In the genomic region with DNA sequence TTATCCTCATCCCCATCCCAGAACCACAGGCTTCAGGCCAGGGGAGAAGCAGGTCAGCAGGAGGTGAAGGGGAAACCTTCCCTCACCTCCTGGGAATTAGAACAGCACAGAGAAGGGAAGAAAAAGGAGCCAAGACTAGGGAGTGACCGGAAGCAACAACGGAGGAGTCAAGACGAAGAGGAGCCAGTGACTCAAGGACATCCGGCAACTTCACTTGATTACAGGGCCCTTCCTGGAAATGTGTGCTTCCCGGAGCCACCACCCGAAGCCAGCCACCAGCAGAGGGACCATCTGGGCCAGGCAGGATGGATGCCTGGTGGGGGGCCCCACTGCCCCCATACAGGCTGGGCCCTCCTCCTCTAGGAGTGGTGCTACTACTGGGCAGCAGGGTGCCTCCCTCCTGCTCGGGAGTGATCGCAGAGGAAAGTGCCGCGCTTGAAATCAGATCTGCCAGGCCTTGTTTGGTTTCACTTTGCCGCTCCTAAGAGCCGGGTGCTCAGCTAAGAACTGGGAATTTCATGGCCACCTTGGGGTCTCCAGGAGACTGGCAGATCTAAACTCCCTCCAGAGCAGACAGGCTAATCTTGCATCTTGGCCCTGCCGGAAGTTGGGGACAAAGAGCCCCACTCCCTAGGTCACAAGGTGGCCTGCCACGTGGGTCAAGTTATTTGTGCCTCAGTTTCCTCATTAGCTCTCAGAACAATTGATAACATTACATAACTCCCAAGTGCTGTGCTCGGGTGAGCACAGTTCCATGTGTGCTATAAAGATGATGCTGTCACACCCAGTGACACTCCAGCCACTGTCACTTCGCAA, we compare ENCODE assay signal across 8 cellular contexts. TPM values are rescaled to one million over a fixed set of nuclear protein-coding genes. Genes with fewer than 3 reads are reported as not detected.
DNase-seq lines count a peak whose midpoint lies in the region; ATAC-seq and TF ChIP-seq lines count a peak whose summit lies in the region.

No MANE protein-coding gene starts in this region.

- DNase-seq in EL (peak; percentile 94), NCI-H2227 (lab: John Stamatoyannopoulos, UW; ENCODE audit: unreplicated experiment) (peak; percentile 70), cardiac fibroblast (ENCODE audit: low read depth in 2 of 2) (peak; percentile 91 to 93), left lobe of liver (ENCODE audit: low spot score) (no peak), thyroid gland (peak; percentile 61 to 66), NAMALWA (ENCODE audit: low spot score) (no peak), RKO (ENCODE audit: low spot score) (no peak)
- DNase-seq in activated CD4-positive, alpha-beta T cell treated with anti-CD3 and anti-CD28 coated beads, Interleukin-2, amount 50 U/mL, for 4 hours = no peak

- no peaks in the 10 kb centered on the region for H3K27me3 ChIP-seq in thyroid gland

- H3K9me3 ChIP-seq in thyroid gland = no peaks in the 10 kb centered on the region

- TF ChIP-seq CTCF in cardiac fibroblast (IDR thresholded peaks at IDR 0.05; ENCODE audit: low read depth, low read length) (peak; percentile 39), thyroid gland (IDR thresholded peaks at IDR 0.05) (peak in 4 of 6 experiments; percentile 6 to 36 (median 26))

- intact Hi-C loops in thyroid gland (cut with DNase I) = no loop called here

- H3K4me3 ChIP-seq in cardiac fibroblast (replicated peaks in 1 of 2; ENCODE audit: low read depth in 2 of 2, low read length in 2 of 2) (peak overlapping the region; percentile 6 to 48), thyroid gland (replicated peaks in 1 of 3) (peak overlapping the region in 1 of 3 donors; percentile 18)

- 12 to 14% methylated on average over 11 to 16 of the region's 16 CpGs for WGBS in thyroid gland, 2 donors

- ATAC-seq in left lobe of liver = peak; percentile 24

- peak in 1 of 2 donors; percentile 44 for TF ChIP-seq POLR2A in thyroid gland (IDR thresholded peaks at IDR 0.05)

- H3K27ac ChIP-seq in thyroid gland = peak overlapping the region; percentile 96 to 100 (median 96)

- no peaks in the 10 kb centered on the region for H3K36me3 ChIP-seq in thyroid gland

- peaks cover 78 to 90% of the 10 kb centered on the region in 2 donors for H3K4me1 ChIP-seq in thyroid gland

RNA-seq across cellular contexts. Expression of gene CDC42EP4, which starts 6.6 kb away (rescaled TPM):
- total RNA-seq in left lobe of liver = 35.5 TPM
- 100 to 1,000 TPM in 2 of 4 donors, 10 to 100 TPM in 2; 68.7 to 172 (median 97.3) TPM for total RNA-seq in thyroid gland

RNA-seq across cellular contexts. Expression of gene CPSF4L, which starts 43.5 kb away (rescaled TPM):
- total RNA-seq in left lobe of liver = 0.13 TPM
- not detected for total RNA-seq in thyroid gland

Comparison
In these comparisons a context has a peak if more than half of its experiments do, and no peak if none do; other contexts are left out.
1. DNase-seq: peak in EL (single experiment), NCI-H2227 (single experiment), cardiac fibroblast (2 of 2) and thyroid gland (2 of 2); none in left lobe of liver (single experiment), NAMALWA (single experiment), activated CD4-positive, alpha-beta T cell treated with anti-CD3 and anti-CD28 coated beads, Interleukin-2, amount 50 U/mL, for 4 hours (0 of 2) and RKO (single experiment).